Comparison of ENCODE assay signal across 1 cellular context in genomic region chr10:24723386-24723787, GRCh38.
TF ChIP-seq lines count a peak whose summit lies in the region.

No MANE protein-coding gene starts in this region.

TF ChIP-seq in WTC11, 78 proteins besides CTCF, POLR2A, EP300 and RAD21 (continued from another document):
- TF ChIP-seq, protein P1, sequence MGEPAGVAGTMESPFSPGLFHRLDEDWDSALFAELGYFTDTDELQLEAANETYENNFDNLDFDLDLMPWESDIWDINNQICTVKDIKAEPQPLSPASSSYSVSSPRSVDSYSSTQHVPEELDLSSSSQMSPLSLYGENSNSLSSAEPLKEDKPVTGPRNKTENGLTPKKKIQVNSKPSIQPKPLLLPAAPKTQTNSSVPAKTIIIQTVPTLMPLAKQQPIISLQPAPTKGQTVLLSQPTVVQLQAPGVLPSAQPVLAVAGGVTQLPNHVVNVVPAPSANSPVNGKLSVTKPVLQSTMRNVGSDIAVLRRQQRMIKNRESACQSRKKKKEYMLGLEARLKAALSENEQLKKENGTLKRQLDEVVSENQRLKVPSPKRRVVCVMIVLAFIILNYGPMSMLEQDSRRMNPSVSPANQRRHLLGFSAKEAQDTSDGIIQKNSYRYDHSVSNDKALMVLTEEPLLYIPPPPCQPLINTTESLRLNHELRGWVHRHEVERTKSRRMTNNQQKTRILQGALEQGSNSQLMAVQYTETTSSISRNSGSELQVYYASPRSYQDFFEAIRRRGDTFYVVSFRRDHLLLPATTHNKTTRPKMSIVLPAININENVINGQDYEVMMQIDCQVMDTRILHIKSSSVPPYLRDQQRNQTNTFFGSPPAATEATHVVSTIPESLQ (CRISPR knock-in tag; IDR thresholded peaks at IDR 0.05) = no peak
- TF ChIP-seq, protein P2, sequence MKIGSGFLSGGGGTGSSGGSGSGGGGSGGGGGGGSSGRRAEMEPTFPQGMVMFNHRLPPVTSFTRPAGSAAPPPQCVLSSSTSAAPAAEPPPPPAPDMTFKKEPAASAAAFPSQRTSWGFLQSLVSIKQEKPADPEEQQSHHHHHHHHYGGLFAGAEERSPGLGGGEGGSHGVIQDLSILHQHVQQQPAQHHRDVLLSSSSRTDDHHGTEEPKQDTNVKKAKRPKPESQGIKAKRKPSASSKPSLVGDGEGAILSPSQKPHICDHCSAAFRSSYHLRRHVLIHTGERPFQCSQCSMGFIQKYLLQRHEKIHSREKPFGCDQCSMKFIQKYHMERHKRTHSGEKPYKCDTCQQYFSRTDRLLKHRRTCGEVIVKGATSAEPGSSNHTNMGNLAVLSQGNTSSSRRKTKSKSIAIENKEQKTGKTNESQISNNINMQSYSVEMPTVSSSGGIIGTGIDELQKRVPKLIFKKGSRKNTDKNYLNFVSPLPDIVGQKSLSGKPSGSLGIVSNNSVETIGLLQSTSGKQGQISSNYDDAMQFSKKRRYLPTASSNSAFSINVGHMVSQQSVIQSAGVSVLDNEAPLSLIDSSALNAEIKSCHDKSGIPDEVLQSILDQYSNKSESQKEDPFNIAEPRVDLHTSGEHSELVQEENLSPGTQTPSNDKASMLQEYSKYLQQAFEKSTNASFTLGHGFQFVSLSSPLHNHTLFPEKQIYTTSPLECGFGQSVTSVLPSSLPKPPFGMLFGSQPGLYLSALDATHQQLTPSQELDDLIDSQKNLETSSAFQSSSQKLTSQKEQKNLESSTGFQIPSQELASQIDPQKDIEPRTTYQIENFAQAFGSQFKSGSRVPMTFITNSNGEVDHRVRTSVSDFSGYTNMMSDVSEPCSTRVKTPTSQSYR (CRISPR knock-in tag; IDR thresholded peaks at IDR 0.05) = no peak
